In the genomic region with DNA sequence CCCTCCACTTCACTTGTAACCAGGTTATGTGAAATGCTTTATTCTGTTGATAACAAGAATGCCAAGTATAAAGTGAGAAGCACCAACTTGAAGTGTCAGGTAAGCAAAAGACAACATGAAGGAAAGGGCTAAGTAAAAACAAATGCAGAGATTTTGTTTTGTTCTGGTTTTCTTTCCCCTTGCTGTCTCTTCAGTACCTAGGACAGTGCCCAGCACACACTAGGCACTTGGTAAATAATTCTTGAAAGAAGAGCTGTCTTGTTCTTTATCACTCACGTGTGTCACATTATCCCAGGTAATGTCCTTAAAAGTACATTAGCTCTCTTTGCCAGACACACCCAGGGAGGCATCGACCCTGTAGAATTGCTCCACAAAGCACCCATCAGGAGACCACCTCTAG, we compare ENCODE assay signal across 31 cellular contexts.
"Had no signal": no experiment of that assay in that cellular context is flagged by ENCODE, and none has a peak within 500 bp of the region (broad histone marks: within the 10 kb centered on the region; RNA-seq: fewer than 3 reads in every experiment).

No MANE protein-coding gene starts in this region.

- H3K9ac ChIP-seq: neural progenitor cell had no signal

- H3K4me3 ChIP-seq: left lung, lower lobe of right lung, neural progenitor cell, ovary, right atrium auricular region, skin epidermis, stomach, testis, thyroid gland, transverse colon, upper lobe of left lung, vagina had no signal

- ATAC-seq: left colon; left lung; lower lobe of right lung; natural killer cell; sciatic nerve; stimulated activated naive B cell treated with anti-CD40 and anti-IgM and Interleukin-4, amounts not matched to agents 10 μg/mL and 1 μg/mL and 100 μg/mL, for 72 hours; stimulated activated naive CD8-positive, alpha-beta T cell treated with anti-CD3 and anti-CD28 coated beads, Interleukin-15, Interleukin-2, amounts not matched to agents 100 U/mL and 50 U/mL, for 24 hours had no signal

- FAIRE-seq: islet of Langerhans, kidney had no signal

- H3K4me1 ChIP-seq: left lung, lower lobe of right lung, neural progenitor cell, right atrium auricular region, stomach, testis, thyroid gland, transverse colon, upper lobe of left lung, vagina had no signal

- H3K4me2 ChIP-seq: neural progenitor cell had no signal

- H3K36me3 ChIP-seq: left lung, lower lobe of right lung, neural progenitor cell, neutrophil, ovary, right atrium auricular region, stomach, thyroid gland, transverse colon, upper lobe of left lung, vagina had no signal

- DNase-seq: hippocampal formation; immature natural killer cell; kidney; left colon; left lung; lower lobe of right lung; mammary epithelial cell; mesenchymal stem cell; naive B cell; natural killer cell; nephron progenitor cell; occipital lobe; ovary; stimulated activated CD4-positive, alpha-beta T cell treated with anti-CD3 and anti-CD28 coated beads, Interleukin-12 subunit alpha, Interleukin-12 subunit beta, amount 100 ng/mL, for 4 hours; stimulated activated CD4-positive, alpha-beta T cell treated with anti-CD3 and anti-CD28 coated beads, Interleukin-15, amount 100 ng/mL, for 24 hours; stimulated activated CD4-positive, alpha-beta T cell treated with anti-CD3 and anti-CD28 coated beads, Interleukin-2, amount 100 ng/mL, for 24 hours; stimulated activated CD4-positive, alpha-beta T cell treated with anti-CD3 and anti-CD28 coated beads, Interleukin-4, amount 100 ng/mL, for 1 hour; stimulated activated naive B cell treated with anti-CD40 and anti-IgM and Interleukin-4, amounts not matched to agents 10 μg/mL and 1 μg/mL and 100 μg/mL, for 72 hours; stimulated activated naive CD8-positive, alpha-beta T cell treated with anti-CD3 and anti-CD28 coated beads, Interleukin-15, Interleukin-2, amounts not matched to agents 100 U/mL and 50 U/mL, for 24 hours; stomach; testis; thyroid gland; transverse colon; upper lobe of left lung had no signal

- H3K27me3 ChIP-seq: left lung, neural progenitor cell, neutrophil, ovary, right atrium auricular region, stomach, testis, thyroid gland, transverse colon, upper lobe of left lung, vagina had no signal

- H3K27ac ChIP-seq: left lung, lower lobe of right lung, neural progenitor cell, neutrophil, ovary, right atrium auricular region, skin epidermis, stomach, testis, thyroid gland, transverse colon, upper lobe of left lung, vagina had no signal

- H3K9me3 ChIP-seq: left lung, lower lobe of right lung, neutrophil, ovary, right atrium auricular region, stomach, testis, thyroid gland, transverse colon, upper lobe of left lung, vagina had no signal

- H2AFZ ChIP-seq: neural progenitor cell had no signal
